ENCODE assay signal across 25 cellular contexts in genomic region chr17:81054308-81054707, GRCh38. TPM values are rescaled to one million over a fixed set of nuclear protein-coding genes. Genes with fewer than 3 reads are reported as not detected.
DNase-seq lines count a peak whose midpoint lies in the region; ATAC-seq and TF ChIP-seq lines count a peak whose summit lies in the region.
"Had no signal": no experiment of that assay in that cellular context is flagged by ENCODE, and none has a peak within 500 bp of the region (broad histone marks: within the 10 kb centered on the region; RNA-seq: fewer than 3 reads in every experiment).

No MANE protein-coding gene starts in this region.

- H3K27me3 Mint-ChIP-seq in endodermal cell (ENCODE audit: insufficient read depth) (no peaks in the 10 kb centered on the region), osteocyte (ENCODE audit: unreplicated experiment) (no peaks in the 10 kb centered on the region)

- 83% methylated on average over 1 of the region's 12 CpGs; no CpG with 5 or more reads in 1 of the 2 experiments for WGBS in IMR-90 (ENCODE audit: extremely low coverage in 2 of 2, insufficient read length in 1 of 2), 2 experiments
- 92 to 100% methylated on average over 8 to 12 of the region's 12 CpGs for WGBS in endodermal cell (ENCODE audit: insufficient coverage in 1 of 2, insufficient read length in 1 of 2), 2 experiments
- 93% methylated on average over 11 of the region's 12 CpGs for WGBS in hepatocyte (ENCODE audit: low lambda C conversion rate, missing lambda C conversion rate)

- TF ChIP-seq CTCF in IMR-90 (conservative IDR thresholded peaks at IDR 0.05; ENCODE audit: low read depth, low read length) = no peak
- no peak for TF ChIP-seq CTCF in endodermal cell (conservative IDR thresholded peaks at IDR 0.05)
- TF ChIP-seq CTCF in osteocyte (IDR thresholded peaks at IDR 0.05) = no peak
- TF ChIP-seq CTCF in hepatocyte (IDR thresholded peaks at IDR 0.05; ENCODE audit: poor library complexity) = no peak

- peaks cover 5% of the 10 kb centered on the region; the same call in 1 of the 2 replicates for H3K4me1 ChIP-seq in IMR-90 (ENCODE audit: control insufficient read depth, insufficient read depth, low read length)
- H3K4me1 ChIP-seq in endodermal cell (ENCODE audit: control insufficient read depth, insufficient read depth, low read length) = peaks cover 3% of the 10 kb centered on the region
- peaks cover 20% of the 10 kb centered on the region for H3K4me1 ChIP-seq in hepatocyte (ENCODE audit: insufficient read depth)

- H3K9ac ChIP-seq in IMR-90 (ENCODE audit: low read depth, low read length) (no peak overlapping the region), endodermal cell (ENCODE audit: extremely low read depth, low read length, poor library complexity, severe bottlenecking) (no peak overlapping the region)

- no peak overlapping the region for H2AK5ac ChIP-seq in IMR-90 (ENCODE audit: low read depth, low read length)

- H2BK120ac ChIP-seq in IMR-90 (ENCODE audit: low read depth, low read length) = no peak overlapping the region

- no peaks in the 10 kb centered on the region for H3K9me2 ChIP-seq in hepatocyte (replicated peaks; ENCODE audit: insufficient read depth)

- H3K27ac Mint-ChIP-seq in endodermal cell = peak overlapping the region; percentile 72
- H3K27ac Mint-ChIP-seq in osteocyte (ENCODE audit: unreplicated experiment) = peak overlapping the region; percentile 60
- H3K27ac Mint-ChIP-seq: CD8-positive, alpha-beta memory T cell; GM23338; HFFc6 had no signal

- CTCF ChIA-PET in IMR-90 (lab: Yijun Ruan, JAX) = no interaction called here

- H3K9me3 ChIP-seq in IMR-90 (ENCODE audit: control insufficient read depth, insufficient read depth, low read length) = no peaks in the 10 kb centered on the region
- H3K9me3 ChIP-seq in endodermal cell (ENCODE audit: control insufficient read depth, low read length) = no peaks in the 10 kb centered on the region
- H3K9me3 ChIP-seq in hepatocyte (ENCODE audit: low read depth) = no peaks in the 10 kb centered on the region
- H3K9me3 ChIP-seq: A549, MG63 had no signal

- DNase-seq in IMR-90 (no peak), endodermal cell (no peak), osteocyte (ENCODE audit: extremely low spot score, unreplicated experiment) (no peak), NCI-H524 treated with DMSO at 0.1 percent for 48 hours (lab: John Stamatoyannopoulos, UW) (no peak), NCI-H1436 treated with DMSO at 0.1 percent for 48 hours (lab: John Stamatoyannopoulos, UW) (no peak), hepatocyte (ENCODE audit: low spot score) (no peak)
- DNase-seq: CD8-positive, alpha-beta memory T cell; DMS 273 treated with DMSO at 0.1 percent for 48 hours; DMS79; EL; H9; HFFc6; KG1; MG63; NCI-H1694; NCI-H2029 treated with DMSO at 0.1 percent for 48 hours; NCI-H446 treated with DMSO at 0.1 percent for 48 hours; NCI-H526 treated with DMSO at 0.1 percent for 48 hours; SIG-M5 had no signal

- in situ Hi-C loops in IMR-90 (cut with MboI; ENCODE audit: low sequenced_read_pairs) = no loop called here

- no peak overlapping the region for H3K56ac ChIP-seq in IMR-90 (ENCODE audit: extremely low read depth, insufficient read depth, low read length)

- H3K4me2 ChIP-seq in IMR-90 (ENCODE audit: low read depth, low read length) = no peak overlapping the region
- no peak overlapping the region for H3K4me2 ChIP-seq in hepatocyte
- H3K4me2 ChIP-seq: A549, GM23338 had no signal

- H2AFZ ChIP-seq in IMR-90 (replicated peaks; ENCODE audit: low read length, poor library complexity) (no peak overlapping the region), hepatocyte (no peak overlapping the region)
- H2AFZ ChIP-seq: GM23338 had no signal

- H2BK5ac ChIP-seq in IMR-90 (ENCODE audit: low read depth, low read length, poor library complexity, severe bottlenecking) = no peak overlapping the region

- no peak overlapping the region for H3K18ac ChIP-seq in IMR-90 (ENCODE audit: low read depth, low read length)

- H4K8ac ChIP-seq in IMR-90 (ENCODE audit: low read depth in 2 of 2, low read length in 2 of 2) = no peak overlapping the region

- H3K4me1 Mint-ChIP-seq in endodermal cell = peaks cover 12% of the 10 kb centered on the region
- peaks cover 38% of the 10 kb centered on the region for H3K4me1 Mint-ChIP-seq in osteocyte (ENCODE audit: unreplicated experiment)

- TF ChIP-seq POLR2A in IMR-90 (IDR thresholded peaks at IDR 0.05; ENCODE audit: low read depth, low read length) = no peak

- H3K36me3 ChIP-seq in IMR-90 (ENCODE audit: control insufficient read depth, insufficient read depth, low read length) (peaks cover 7% of the 10 kb centered on the region; the same call in 1 of the 2 replicates), endodermal cell (ENCODE audit: control insufficient read depth, insufficient read depth, low read length) (no peaks in the 10 kb centered on the region), hepatocyte (replicated peaks; ENCODE audit: insufficient read depth, low read depth) (no peaks in the 10 kb centered on the region)

- no peak overlapping the region for H3K4ac ChIP-seq in IMR-90 (ENCODE audit: low read depth, low read length)

- no peak overlapping the region for H4K91ac ChIP-seq in IMR-90 (ENCODE audit: insufficient read depth, low read depth, low read length)

- H3K36me3 Mint-ChIP-seq in endodermal cell (ENCODE audit: low read depth) = peaks cover 4% of the 10 kb centered on the region
- no peaks in the 10 kb centered on the region for H3K36me3 Mint-ChIP-seq in osteocyte (ENCODE audit: unreplicated experiment)
- H3K36me3 Mint-ChIP-seq: CD8-positive, alpha-beta memory T cell had no signal

- H3K9me3 Mint-ChIP-seq in endodermal cell (no peaks in the 10 kb centered on the region), osteocyte (ENCODE audit: unreplicated experiment) (no peaks in the 10 kb centered on the region)
- H3K9me3 Mint-ChIP-seq: CD14-positive monocyte, GM23338, H9, HFFc6 had no signal

- no peaks in the 10 kb centered on the region for H3K27me3 ChIP-seq in IMR-90 (ENCODE audit: control insufficient read depth, insufficient read depth, low read length)
- H3K27me3 ChIP-seq in endodermal cell (ENCODE audit: control insufficient read depth, insufficient read depth, low read length, poor library complexity, severe bottlenecking) = no peaks in the 10 kb centered on the region
- no peaks in the 10 kb centered on the region for H3K27me3 ChIP-seq in hepatocyte
- H3K27me3 ChIP-seq: MG63 had no signal

- TF ChIP-seq RAD21 in IMR-90 (IDR thresholded peaks at IDR 0.05; ENCODE audit: low read length) = no peak

- dilution Hi-C loops in IMR-90 (cut with HindIII; ENCODE audit: low sequenced_read_pairs, unreplicated experiment) = no loop called here

- no peak overlapping the region for H3K4me3 Mint-ChIP-seq in endodermal cell
- H3K4me3 Mint-ChIP-seq in osteocyte (ENCODE audit: unreplicated experiment) = no peak overlapping the region
- H3K4me3 Mint-ChIP-seq: CD8-positive, alpha-beta memory T cell; GM23338; H9; HFFc6 had no signal

- H2BK20ac ChIP-seq in IMR-90 (ENCODE audit: low read depth, low read length) = no peak overlapping the region

- peaks cover 22% of the 10 kb centered on the region for H3K79me2 ChIP-seq in hepatocyte

- no peak overlapping the region for H3K23ac ChIP-seq in IMR-90 (ENCODE audit: low read depth, low read length)

- no peak overlapping the region for H4K5ac ChIP-seq in IMR-90 (ENCODE audit: low read depth, low read length)

- no peaks in the 10 kb centered on the region for H3K9me1 ChIP-seq in IMR-90 (ENCODE audit: insufficient read depth, low read length)

- H2BK15ac ChIP-seq in IMR-90 (ENCODE audit: low read depth, low read length) = no peak overlapping the region

- H2AK9ac ChIP-seq in IMR-90 (replicated peaks; ENCODE audit: low read depth, low read length, poor library complexity) = peak overlapping the region; percentile 0

- H3K4me3 ChIP-seq in IMR-90 (ENCODE audit: insufficient read depth, low read depth, low read length) (no peak overlapping the region), endodermal cell (ENCODE audit: low read length) (no peak overlapping the region), hepatocyte (no peak overlapping the region)
- H3K4me3 ChIP-seq: A549, GM23338, MG63, SK-N-MC had no signal

- no peak overlapping the region for H3K14ac ChIP-seq in IMR-90 (replicated peaks; ENCODE audit: low read depth, low read length)

- no TSS peak for BruUV-seq in IMR-90 (replicated peaks; lab: Mats Ljungman, UMichigan)

- H3K79me1 ChIP-seq in IMR-90 (ENCODE audit: low read depth in 1 of 2, low read length in 2 of 2) = peaks cover 5 to 20% of the 10 kb centered on the region in 2 experiments; a peak in 2 of 4 replicates

- no peak overlapping the region for H3K27ac ChIP-seq in IMR-90 (ENCODE audit: insufficient read depth, low read length)
- H3K27ac ChIP-seq in endodermal cell (ENCODE audit: low read depth, low read length) = no peak overlapping the region
- H3K27ac ChIP-seq in hepatocyte = no peak overlapping the region
- H3K27ac ChIP-seq: A549, SK-N-MC had no signal

- POLR2A ChIA-PET in IMR-90 (lab: Charles Lee; ENCODE audit: unreplicated experiment) = no interaction called here

- H4K20me1 ChIP-seq in IMR-90 (ENCODE audit: insufficient read depth, low read length) (peaks cover 27% of the 10 kb centered on the region), hepatocyte (ENCODE audit: insufficient read depth, poor library complexity, severe bottlenecking) (peaks cover 4% of the 10 kb centered on the region)

- no peak for ATAC-seq in IMR-90 (ENCODE audit: low read depth)
- no peak for ATAC-seq in HG03439 (IDR thresholded peaks at IDR 0.05; ENCODE audit: unreplicated experiment)
- ATAC-seq: A549, GM23338, Panc1 had no signal

- intact Hi-C loops in IMR-90 (cut with micrococcal nuclease) = no loop called here

TF ChIP-seq in IMR-90, 13 proteins besides CTCF, POLR2A, EP300 and RAD21 (continues in another document):
- TF ChIP-seq FOS (IDR thresholded peaks at IDR 0.05; ENCODE audit: low read depth, low read length) (no peak), CHD1 (IDR thresholded peaks at IDR 0.05; ENCODE audit: low read depth, low read length) (no peak), SMC3 (IDR thresholded peaks at IDR 0.05; ENCODE audit: low read depth, low read length) (no peak), MAFK (IDR thresholded peaks at IDR 0.05; ENCODE audit: low read depth, low read length) (no peak)

RNA-seq across cellular contexts. Expression of gene BAIAP2, which starts 19.4 kb away (rescaled TPM):
- 18.3 and 22.8 TPM in 2 replicates for total RNA-seq in IMR-90 (2012; rRNA removed)
- polyA plus RNA-seq in IMR-90 (2012; rRNA removed) = 32.6 and 36.1 TPM in 2 replicates
- polyA plus RNA-seq in IMR-90 (2012; cell fraction: cytosol; rRNA removed) = 27.3 and 38.0 TPM in 2 replicates
- polyA plus RNA-seq in IMR-90 (2012; cell fraction: nucleus; rRNA removed; ENCODE audit: low replicate concordance) = 37.9 and 82.6 TPM in 2 replicates
- total RNA-seq in endodermal cell = 10 to 100 TPM; 24.9 to 32.7 TPM
- 41.7 TPM for polyA plus RNA-seq in endodermal cell (2013, experiment 1 of 2)
- 39.0 TPM for polyA plus RNA-seq in endodermal cell (2013, experiment 2 of 2)
- 24.4 and 29.0 TPM in 2 replicates for total RNA-seq in osteocyte
- total RNA-seq in hepatocyte = 15.8 and 27.1 TPM in 2 replicates
- polyA plus RNA-seq in hepatocyte = 49.7 and 60.0 TPM in 2 replicates
